Comparison of ENCODE assay signal across 13 cellular contexts in genomic region chr12:51848843-51849735, GRCh38. TPM values are rescaled to one million over a fixed set of nuclear protein-coding genes. Genes with fewer than 3 reads are reported as not detected.
DNase-seq lines count a peak whose midpoint lies in the region; ATAC-seq and TF ChIP-seq lines count a peak whose summit lies in the region.
"Had no signal": no experiment of that assay in that cellular context is flagged by ENCODE, and none has a peak within 500 bp of the region (broad histone marks: within the 10 kb centered on the region; RNA-seq: fewer than 3 reads in every experiment).

No MANE protein-coding gene starts in this region.

- DNase-seq in cardiac muscle cell (ENCODE audit: low read depth in 1 of 2, low spot score in 1 of 2): peak in 1 of 2 donors; percentile 79
- DNase-seq in Right ventricle myocardium superior: no peak
- peak; percentile 76 for DNase-seq in glutamatergic neuron
- DNase-seq in neural crest cell (ENCODE audit: low read depth, low spot score): peak; percentile 49
- no peak for DNase-seq in vagina (ENCODE audit: extremely low spot score in 2 of 2)
- no peak for DNase-seq in erythroblast (lab: John Stamatoyannopoulos, UW)
- DNase-seq in CD14-positive monocyte (ENCODE audit: low spot score): no peak
- DNase-seq: immature natural killer cell, NCI-H1436 treated with DMSO at 0.1 percent for 48 hours had no signal

- H3K4me3 Mint-ChIP-seq in glutamatergic neuron (ENCODE audit: unreplicated experiment) (peak overlapping the region; percentile 73), neural crest cell (peak overlapping the region; percentile 87), CD14-positive monocyte (peak overlapping the region in 1 of 2 donors; percentile 59)
- H3K4me3 Mint-ChIP-seq: activated T-helper 17 cell treated with anti-CD3 and anti-CD28 coated beads, Interleukin-2, amount 50 U/mL, for 72 hours; dendritic cell treated with granulocyte-macrophage colony-stimulating factor and Interleukin-4, amounts not matched to agents 40 ng/mL and 50 ng/mL, for 4 days had no signal

- H3K27ac ChIP-seq in cardiac muscle cell: no peak overlapping the region
- H3K27ac ChIP-seq in vagina: peak overlapping the region; percentile 83
- H3K27ac ChIP-seq: RWPE1 had no signal

- H3K4me3 ChIP-seq in cardiac muscle cell (peak overlapping the region; percentile 66), vagina (peak overlapping the region; percentile 57 to 80)

- H3K4me1 ChIP-seq in cardiac muscle cell (ENCODE audit: low read depth): no peaks in the 10 kb centered on the region
- peaks cover 45% of the 10 kb centered on the region for H3K4me1 ChIP-seq in vagina

- H3K9me3 ChIP-seq in cardiac muscle cell (ENCODE audit: low read depth) (no peaks in the 10 kb centered on the region), vagina (no peaks in the 10 kb centered on the region)

- no peak overlapping the region for H3K27ac Mint-ChIP-seq in glutamatergic neuron (ENCODE audit: unreplicated experiment)
- no peak overlapping the region for H3K27ac Mint-ChIP-seq in neural crest cell (ENCODE audit: unreplicated experiment)
- H3K27ac Mint-ChIP-seq in CD14-positive monocyte: no peak overlapping the region
- H3K27ac Mint-ChIP-seq: activated T-helper 17 cell treated with anti-CD3 and anti-CD28 coated beads, Interleukin-2, amount 50 U/mL, for 72 hours; dendritic cell treated with granulocyte-macrophage colony-stimulating factor and Interleukin-4, amounts not matched to agents 40 ng/mL and 50 ng/mL, for 4 days; immature natural killer cell had no signal

- no peaks in the 10 kb centered on the region for H3K36me3 Mint-ChIP-seq in glutamatergic neuron (ENCODE audit: unreplicated experiment)
- H3K36me3 Mint-ChIP-seq in neural crest cell (ENCODE audit: low read depth): no peaks in the 10 kb centered on the region
- H3K36me3 Mint-ChIP-seq in CD14-positive monocyte: peaks cover 3 to 4% of the 10 kb centered on the region in 2 donors
- H3K36me3 Mint-ChIP-seq: immature natural killer cell had no signal

- TF ChIP-seq POLR2A in vagina (IDR thresholded peaks at IDR 0.05) (no peak), erythroblast (IDR thresholded peaks at IDR 0.05; ENCODE audit: low read length) (no peak)

- no peak for ATAC-seq in Right ventricle myocardium superior (ENCODE audit: poor library complexity)
- ATAC-seq in GM21528 (IDR thresholded peaks at IDR 0.05; ENCODE audit: low FRiP score, unreplicated experiment): no peak
- ATAC-seq: activated T-helper 17 cell treated with anti-CD3 and anti-CD28 coated beads, Interleukin-2, amount 50 U/mL, for 72 hours had no signal

- H3K27me3 ChIP-seq in cardiac muscle cell (no peaks in the 10 kb centered on the region), vagina (no peaks in the 10 kb centered on the region)

- no peak for TF ChIP-seq CTCF in cardiac muscle cell (IDR thresholded peaks at IDR 0.05; ENCODE audit: low read depth, low read length)
- no peak for TF ChIP-seq CTCF in glutamatergic neuron (IDR thresholded peaks at IDR 0.05; ENCODE audit: partially characterized antibody, unreplicated experiment)
- TF ChIP-seq CTCF in neural crest cell (conservative IDR thresholded peaks at IDR 0.05): peak; percentile 27
- TF ChIP-seq CTCF in vagina (IDR thresholded peaks at IDR 0.05): no peak
- no peak for TF ChIP-seq CTCF in CD14-positive monocyte (IDR thresholded peaks at IDR 0.05)

- H3K4me1 Mint-ChIP-seq in glutamatergic neuron (ENCODE audit: low read depth, unreplicated experiment) (peaks cover 21% of the 10 kb centered on the region), neural crest cell (peaks cover 50% of the 10 kb centered on the region), CD14-positive monocyte (peaks cover 65% of the 10 kb centered on the region)

- H3K9me3 Mint-ChIP-seq in glutamatergic neuron (ENCODE audit: unreplicated experiment): peaks cover 5% of the 10 kb centered on the region
- H3K9me3 Mint-ChIP-seq in neural crest cell: no peaks in the 10 kb centered on the region
- peaks cover 0 to 5% (median 0%) of the 10 kb centered on the region in 7 donors for H3K9me3 Mint-ChIP-seq in CD14-positive monocyte
- H3K9me3 Mint-ChIP-seq: activated T-helper 17 cell treated with anti-CD3 and anti-CD28 coated beads, Interleukin-2, amount 50 U/mL, for 72 hours; dendritic cell treated with granulocyte-macrophage colony-stimulating factor and Interleukin-4, amounts not matched to agents 40 ng/mL and 50 ng/mL, for 4 days; immature natural killer cell had no signal

- no peaks in the 10 kb centered on the region for H3K36me3 ChIP-seq in cardiac muscle cell
- H3K36me3 ChIP-seq in vagina: no peaks in the 10 kb centered on the region

- intact Hi-C loops in Right ventricle myocardium superior (cut with DNase I) (no loop called here), vagina (cut with DNase I) (no loop called here), CD14-positive monocyte (cut with micrococcal nuclease) (no loop called here)

- H3K27me3 Mint-ChIP-seq in glutamatergic neuron (ENCODE audit: unreplicated experiment): peaks cover 14% of the 10 kb centered on the region
- no peaks in the 10 kb centered on the region for H3K27me3 Mint-ChIP-seq in neural crest cell (ENCODE audit: low read depth)
- H3K27me3 Mint-ChIP-seq in CD14-positive monocyte (ENCODE audit: low read depth in 3 of 3): peaks cover 34 to 41% (median 37%) of the 10 kb centered on the region in 3 donors

RNA-seq across cellular contexts. Expression of gene FIGNL2, which starts 0.6 kb away (rescaled TPM):
- total RNA-seq in cardiac muscle cell (10.5 and 14.1 TPM in 2 replicates), Right ventricle myocardium superior (0.30 TPM), glutamatergic neuron (ENCODE audit: unreplicated experiment) (107 TPM), neural crest cell (38.0 and 39.7 TPM in 2 replicates), vagina (not detected)
- polyA plus RNA-seq in cardiac muscle cell (3.0 and 5.0 TPM in 2 replicates), CD14-positive monocyte (under 1 TPM in 1 of 2 donors, not detected in 1; 0.06 TPM)

RNA-seq across cellular contexts. Expression of gene ANKRD33, which starts 38.8 kb away (rescaled TPM):
- total RNA-seq in cardiac muscle cell (0.30 TPM in 1 of 2 replicates, not detected in the other), Right ventricle myocardium superior (not detected), glutamatergic neuron (ENCODE audit: unreplicated experiment) (not detected), neural crest cell (not detected in 2 replicates), vagina (not detected)
- polyA plus RNA-seq in cardiac muscle cell (1.2 TPM in 1 of 2 replicates, not detected in the other), CD14-positive monocyte (not detected)
- total RNA-seq: activated T-helper 17 cell treated with anti-CD3 and anti-CD28 coated beads, Interleukin-2, amount 50 U/mL, for 72 hours had no signal
- polyA plus RNA-seq: immature natural killer cell had no signal

RNA-seq across cellular contexts. Expression of gene ACVRL1, which starts 58.2 kb away (rescaled TPM):
- total RNA-seq in cardiac muscle cell (0.81 and 5.5 TPM in 2 replicates), Right ventricle myocardium superior (35.1 TPM), glutamatergic neuron (ENCODE audit: unreplicated experiment) (0.39 TPM), neural crest cell (0.14 and 0.49 TPM in 2 replicates), vagina (115 TPM)
- polyA plus RNA-seq in cardiac muscle cell (2.5 TPM in 1 of 2 replicates, not detected in the other), CD14-positive monocyte (1 to 10 TPM; 1.5 to 2.0 TPM)
- total RNA-seq: activated T-helper 17 cell treated with anti-CD3 and anti-CD28 coated beads, Interleukin-2, amount 50 U/mL, for 72 hours had no signal

Comparison
In these comparisons a context has a peak if more than half of its experiments do, and no peak if none do; other contexts are left out.
1. DNase-seq: peak in glutamatergic neuron (single experiment) and neural crest cell (single experiment); none in Right ventricle myocardium superior (single experiment), vagina (0 of 2), erythroblast (0 of 2) and CD14-positive monocyte (single experiment).